ENCODE assay signal across 9 cellular contexts in the genomic region with DNA sequence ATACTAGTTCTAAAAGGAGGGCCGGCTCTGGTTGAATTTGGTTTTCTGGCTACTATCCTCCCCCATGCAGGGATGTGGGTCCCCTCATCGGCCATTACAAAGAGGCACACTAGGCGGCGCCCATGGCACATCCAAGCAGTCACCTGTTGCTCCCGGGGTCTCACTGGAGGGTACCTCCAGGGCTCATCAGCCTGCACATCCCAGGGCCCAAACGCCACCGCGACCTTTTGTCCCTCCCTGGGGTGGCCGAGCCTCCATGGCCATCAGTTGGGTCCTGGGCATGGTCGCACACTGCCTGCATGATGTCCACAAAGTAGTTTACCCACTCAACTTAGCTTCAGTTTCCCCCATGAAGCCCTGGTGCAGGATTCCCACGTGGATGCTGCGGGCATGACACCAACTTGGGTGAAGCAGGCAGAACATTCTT.
DNase-seq lines count a peak whose midpoint lies in the region; ATAC-seq and TF ChIP-seq lines count a peak whose summit lies in the region.
"Had no signal": no experiment of that assay in that cellular context is flagged by ENCODE, and none has a peak within 500 bp of the region (broad histone marks: within the 10 kb centered on the region; RNA-seq: fewer than 3 reads in every experiment).

No MANE protein-coding gene starts in this region.

- H3K4me2 ChIP-seq in DND-41 (ENCODE audit: insufficient read depth, low read length) (no peak overlapping the region), KMS-11 (no peak overlapping the region)

- peaks cover 39% of the 10 kb centered on the region for H3K4me1 ChIP-seq in DND-41 (ENCODE audit: insufficient read depth, low read length)
- peaks cover 39% of the 10 kb centered on the region for H3K4me1 ChIP-seq in KMS-11 (ENCODE audit: low read depth, poor library complexity, severe bottlenecking)

- no peak overlapping the region for H3K27ac ChIP-seq in DND-41 (ENCODE audit: low read length)
- no peak overlapping the region for H3K27ac ChIP-seq in KMS-11

- H3K36me3 ChIP-seq in DND-41 (ENCODE audit: insufficient read depth, low read length) (peaks cover 4% of the 10 kb centered on the region), KMS-11 (ENCODE audit: insufficient read depth) (no peaks in the 10 kb centered on the region)

- no peak overlapping the region for H3K9ac ChIP-seq in DND-41 (ENCODE audit: low read depth, low read length)
- no peak overlapping the region for H3K9ac ChIP-seq in KMS-11

- H3K4me3 ChIP-seq in DND-41 (ENCODE audit: low read depth in 1 of 2, low read length in 2 of 2) (no peak overlapping the region), KMS-11 (IDR thresholded peaks at IDR 0.05; ENCODE audit: insufficient read depth, low read depth, low read length) (no peak overlapping the region)
- H3K4me3 ChIP-seq: lung had no signal

- no peaks in the 10 kb centered on the region for H3K27me3 ChIP-seq in DND-41 (ENCODE audit: insufficient read depth, low read length, poor library complexity)
- no peaks in the 10 kb centered on the region for H3K27me3 ChIP-seq in KMS-11 (ENCODE audit: insufficient read depth, low read depth)

- H2AFZ ChIP-seq in DND-41 (ENCODE audit: low read depth, low read length) (no peak overlapping the region), KMS-11 (ENCODE audit: low read depth) (no peak overlapping the region)

- DNase-seq in DND-41 (peak; percentile 24), foreskin melanocyte (peak; percentile 28), pons (ENCODE audit: low spot score) (peak; percentile 38), MV-4-11 (lab: John Stamatoyannopoulos, UW) (no peak)
- DNase-seq in activated CD4-positive, alpha-beta T cell treated with anti-CD3 and anti-CD28 coated beads, Interleukin-2, amount 50 U/mL, for 48 hours: peak; percentile 38 to 56

- H3K79me2 ChIP-seq in DND-41 (ENCODE audit: insufficient read depth, low read length) (no peaks in the 10 kb centered on the region), KMS-11 (ENCODE audit: insufficient read depth, low read depth) (no peaks in the 10 kb centered on the region)

- H4K20me1 ChIP-seq in DND-41 (ENCODE audit: insufficient read depth, low read length) (no peaks in the 10 kb centered on the region), KMS-11 (ENCODE audit: insufficient read depth) (no peaks in the 10 kb centered on the region)

- no peaks in the 10 kb centered on the region for H3K9me3 ChIP-seq in DND-41 (ENCODE audit: insufficient read depth, low read length, severe bottlenecking)

- ATAC-seq in DND-41 (ENCODE audit: insufficient read depth, low read depth): no peak
- ATAC-seq in GM18502 (IDR thresholded peaks at IDR 0.05; ENCODE audit: poor library complexity, unreplicated experiment): no peak
- ATAC-seq in HG02759 (IDR thresholded peaks at IDR 0.05; ENCODE audit: unreplicated experiment): no peak

- TF ChIP-seq CTCF in DND-41 (IDR thresholded peaks at IDR 0.05; ENCODE audit: borderline replicate concordance, extremely low read depth, low read length, poor library complexity, severe bottlenecking) (peak; percentile 38), KMS-11 (conservative IDR thresholded peaks at IDR 0.05; ENCODE audit: low read depth, low read length) (peak; percentile 77)
